Comparison of ENCODE assay signal across 21 cellular contexts in the genomic region with DNA sequence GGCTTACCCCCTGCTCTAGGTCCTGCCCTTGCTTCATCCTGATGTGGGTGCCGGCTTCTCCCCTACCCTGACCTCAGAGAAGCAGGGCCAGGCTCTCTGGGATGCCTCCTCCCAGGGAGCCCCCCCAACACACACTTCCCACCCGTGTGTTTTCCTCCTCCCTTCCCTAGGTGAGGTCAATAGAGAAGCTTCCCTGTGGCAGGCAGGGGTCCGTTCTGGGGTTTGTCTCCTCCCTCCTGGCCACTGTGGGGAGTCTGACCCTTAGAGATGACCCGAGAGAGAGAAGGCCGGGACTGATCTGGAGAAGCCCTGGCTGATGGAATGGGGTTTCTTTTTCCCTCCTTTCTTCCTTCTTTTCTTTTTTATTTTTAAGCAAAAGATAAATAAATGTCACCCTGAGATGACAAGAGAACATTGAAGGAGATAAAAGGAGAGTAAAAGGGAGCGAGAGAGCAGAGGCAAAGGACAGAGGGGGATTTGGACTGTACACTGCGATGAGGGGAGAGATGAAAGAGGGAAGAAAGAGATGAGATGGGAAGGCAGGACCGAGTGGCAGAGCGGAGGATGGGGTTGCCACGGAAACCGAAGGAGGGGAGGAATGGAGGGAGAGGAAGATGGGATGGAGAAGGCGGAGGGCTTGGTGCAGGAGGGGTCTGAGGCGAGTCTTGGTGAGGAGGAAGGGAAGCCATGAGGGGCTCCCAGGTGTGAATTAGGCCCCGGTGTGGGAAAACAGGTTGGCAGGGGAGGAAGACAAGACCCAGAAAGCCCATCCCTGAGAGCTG. TPM values are rescaled to one million over a fixed set of nuclear protein-coding genes. Genes with fewer than 3 reads are reported as not detected.
DNase-seq lines count a peak whose midpoint lies in the region; ATAC-seq and TF ChIP-seq lines count a peak whose summit lies in the region.
"Had no signal": no experiment of that assay in that cellular context is flagged by ENCODE, and none has a peak within 500 bp of the region (broad histone marks: within the 10 kb centered on the region; RNA-seq: fewer than 3 reads in every experiment).

No MANE protein-coding gene starts in this region.

- H3K27me3 ChIP-seq in CD4-positive, alpha-beta T cell (ENCODE audit: control insufficient read depth, insufficient read depth, low read length), result no peaks in the 10 kb centered on the region
- H3K27me3 ChIP-seq in esophagus (ENCODE audit: control insufficient read depth in 1 of 2, insufficient read depth in 2 of 2, low read length in 2 of 2) (no peaks in the 10 kb centered on the region), neutrophil (no peaks in the 10 kb centered on the region), right cardiac atrium (ENCODE audit: control insufficient read depth, insufficient read depth) (no peaks in the 10 kb centered on the region)
- H3K27me3 ChIP-seq: sigmoid colon, SJSA1, stomach had no signal

- H3K9me3 Mint-ChIP-seq in CD4-positive, alpha-beta T cell, result no peaks in the 10 kb centered on the region
- H3K9me3 Mint-ChIP-seq: T-helper 2 cell treated with Interferon-gamma antibody and Interleukin-4, amounts not matched to agents 5 μg/mL and 100 μg/mL, for 36 hours had no signal

- no peak overlapping the region for H3K4me3 Mint-ChIP-seq in CD4-positive, alpha-beta T cell
- H3K4me3 Mint-ChIP-seq: T-helper 2 cell treated with Interferon-gamma antibody and Interleukin-4, amounts not matched to agents 5 μg/mL and 100 μg/mL, for 36 hours had no signal

- CTCF ChIA-PET in CD4-positive, alpha-beta T cell (lab: Charles Lee), result no interaction called here

- no peak overlapping the region for H3K4me3 ChIP-seq in esophagus (ENCODE audit: low read depth in 1 of 2, low read length in 2 of 2)
- H3K4me3 ChIP-seq in neutrophil (ENCODE audit: low read depth in 1 of 2, low read length in 1 of 2), result no peak overlapping the region
- H3K4me3 ChIP-seq in right cardiac atrium (ENCODE audit: low read length), result no peak overlapping the region
- H3K4me3 ChIP-seq: sigmoid colon, SJSA1, stomach had no signal

- no peak overlapping the region for H3K27ac ChIP-seq in CD4-positive, alpha-beta T cell (ENCODE audit: low read depth, low read length)
- peak overlapping the region; percentile 9 to 61 for H3K27ac ChIP-seq in esophagus (ENCODE audit: low read depth in 2 of 2, low read length in 1 of 2)
- H3K27ac ChIP-seq in neutrophil, result peak overlapping the region; percentile 72
- no peak overlapping the region for H3K27ac ChIP-seq in right cardiac atrium (ENCODE audit: low read length)
- H3K27ac ChIP-seq: HL-60, sigmoid colon, SJSA1 had no signal

- POLR2A ChIA-PET in CD4-positive, alpha-beta T cell (lab: Charles Lee), result no interaction called here

- H3K4me1 Mint-ChIP-seq in CD4-positive, alpha-beta T cell (ENCODE audit: low read depth), result peaks cover 34% of the 10 kb centered on the region

- H3K4me1 ChIP-seq in esophagus (ENCODE audit: control insufficient read depth in 2 of 2, insufficient read depth in 2 of 2, low read length in 1 of 2) (peaks cover 0 to under 1% of the 10 kb centered on the region in 2 donors), neutrophil (ENCODE audit: control insufficient read depth in 1 of 2, insufficient read depth in 1 of 2, low read depth in 1 of 2, low read length in 1 of 2) (peaks cover 47 to 54% of the 10 kb centered on the region in 2 experiments), right cardiac atrium (ENCODE audit: control insufficient read depth, insufficient read depth, low read length) (no peaks in the 10 kb centered on the region)
- H3K4me1 ChIP-seq: SJSA1 had no signal

- H3K36me3 ChIP-seq in esophagus (ENCODE audit: control insufficient read depth in 2 of 2, insufficient read depth in 2 of 2, low read length in 1 of 2), result peaks cover 0 to 2% of the 10 kb centered on the region in 2 donors
- H3K36me3 ChIP-seq in neutrophil, result no peaks in the 10 kb centered on the region
- H3K36me3 ChIP-seq: sigmoid colon, SJSA1 had no signal

- H3K27me3 Mint-ChIP-seq in CD4-positive, alpha-beta T cell, result no peaks in the 10 kb centered on the region

- no peak for ATAC-seq in CD4-positive, alpha-beta T cell (ENCODE audit: poor library complexity)
- no peak for ATAC-seq in right cardiac atrium
- ATAC-seq: HCT116 had no signal

- intact Hi-C loops in CD4-positive, alpha-beta T cell (cut with DNase I, micrococcal nuclease), result no loop called here
- intact Hi-C loops in right cardiac atrium (cut with DNase I), result loop anchor here in 1 of 4 donors (10.0 kb wide), 1 partner anchor 139 kb away; the partner anchor contains the start of gene ARPIN

- no peaks in the 10 kb centered on the region for H3K9me3 ChIP-seq in CD4-positive, alpha-beta T cell (ENCODE audit: control insufficient read depth, low read length)
- H3K9me3 ChIP-seq in esophagus (ENCODE audit: control insufficient read depth in 2 of 2, insufficient read depth in 1 of 2, low read depth in 1 of 2, low read length in 1 of 2) (no peaks in the 10 kb centered on the region), neutrophil (no peaks in the 10 kb centered on the region), right cardiac atrium (ENCODE audit: control insufficient read depth, low read length) (no peaks in the 10 kb centered on the region)
- H3K9me3 ChIP-seq: sigmoid colon, SJSA1, stomach had no signal

- DNase-seq in CD4-positive, alpha-beta T cell, result no peak
- DNase-seq in NCI-H2227 treated with DMSO at 0.1 percent for 48 hours (lab: John Stamatoyannopoulos, UW) (peak; percentile 14), right cardiac atrium (no peak), midbrain (lab: John Stamatoyannopoulos, UW) (no peak), NCI-H524 (lab: John Stamatoyannopoulos, UW) (no peak)
- DNase-seq: activated CD4-positive, CD25-positive, alpha-beta regulatory T cell treated with anti-CD3 and anti-CD28 coated beads, Interleukin-2, amount 50 U/mL, for 72 hours; activated effector memory CD4-positive, alpha-beta T cell treated with Interleukin-2 at 50 U/mL for 16 hours; amygdala; hippocampal formation; mesenchymal stem cell; NCI-H2081 treated with DMSO at 0.1 percent for 48 hours; occipital lobe; OCI-M1; sigmoid colon; stomach had no signal

- WGBS in esophagus, 2 donors, result 84 to 88% methylated on average over 14 of the region's 14 CpGs
- WGBS in right cardiac atrium, result 85% methylated on average over 14 of the region's 14 CpGs

- H3K36me3 Mint-ChIP-seq in CD4-positive, alpha-beta T cell (ENCODE audit: low read depth), result no peaks in the 10 kb centered on the region

- no peak for TF ChIP-seq CTCF in CD4-positive, alpha-beta T cell (IDR thresholded peaks at IDR 0.05)
- TF ChIP-seq CTCF in neutrophil (IDR thresholded peaks at IDR 0.05), result no peak

- peak overlapping the region; percentile 70 for H3K27ac Mint-ChIP-seq in CD4-positive, alpha-beta T cell
- H3K27ac Mint-ChIP-seq: T-helper 2 cell treated with Interferon-gamma antibody and Interleukin-4, amounts not matched to agents 5 μg/mL and 100 μg/mL, for 36 hours had no signal

RNA-seq across cellular contexts. Expression of gene IDH2, which starts 48.4 kb away (rescaled TPM):
- 10 to 100 TPM; 38.0 to 38.2 TPM for total RNA-seq in CD4-positive, alpha-beta T cell
- polyA plus RNA-seq in esophagus (10 to 100 TPM; 63.5 to 98.5 TPM), right cardiac atrium (275 TPM)
- 100 to 1,000 TPM; 203 to 246 (median 221) TPM for total RNA-seq in right cardiac atrium

RNA-seq across cellular contexts. Expression of gene ZNF710, which starts 52.8 kb away (rescaled TPM):
- 1 to 10 TPM; 6.5 to 7.7 TPM for total RNA-seq in CD4-positive, alpha-beta T cell
- polyA plus RNA-seq in esophagus (10 to 100 TPM; 21.1 to 62.1 TPM), right cardiac atrium (3.4 TPM)
- total RNA-seq in right cardiac atrium, result 10 to 100 TPM in 1 of 4 donors, 1 to 10 TPM in 3; 6.0 to 10.2 (median 8.1) TPM

Comparison
In these comparisons a context has a peak if more than half of its experiments do, and no peak if none do; other contexts are left out.
1. H3K27ac ChIP-seq: peak in esophagus (2 of 2) and neutrophil (single experiment); none in CD4-positive, alpha-beta T cell (single experiment) and right cardiac atrium (single experiment).
2. RNA of gene IDH2, which starts 48.4 kb away (total RNA-seq): 203 to 246 TPM in right cardiac atrium; 38.0 to 38.2 TPM in CD4-positive, alpha-beta T cell; every median in the first group is over 4 times any median in the second.